Comparison of ENCODE assay signal across 9 cellular contexts in the genomic region with DNA sequence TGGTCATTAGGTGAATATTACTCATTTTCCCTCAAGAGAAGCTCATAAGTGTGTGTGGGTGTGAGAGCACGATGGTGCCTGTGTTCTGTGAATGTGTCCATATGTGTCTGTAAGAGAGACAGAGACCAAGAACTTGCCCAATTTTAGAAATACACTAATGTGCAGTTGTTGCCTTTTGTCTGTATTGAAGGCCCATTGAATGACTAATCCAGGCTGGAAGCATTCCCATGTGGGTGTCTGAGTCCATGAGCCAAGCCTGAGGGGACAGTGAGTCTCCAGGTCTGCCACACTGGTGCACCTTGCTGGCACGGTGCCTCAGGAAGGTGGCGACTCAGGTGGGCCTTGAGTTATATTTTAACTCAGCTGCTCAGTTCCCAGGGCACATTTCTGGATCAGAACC. TPM values are rescaled to one million over a fixed set of nuclear protein-coding genes. Genes with fewer than 3 reads are reported as not detected.
DNase-seq lines count a peak whose midpoint lies in the region; ATAC-seq and TF ChIP-seq lines count a peak whose summit lies in the region.
"Had no signal": no experiment of that assay in that cellular context is flagged by ENCODE, and none has a peak within 500 bp of the region (broad histone marks: within the 10 kb centered on the region; RNA-seq: fewer than 3 reads in every experiment).

No MANE protein-coding gene starts in this region.

- H3K9me3 ChIP-seq in SK-N-SH: no peaks in the 10 kb centered on the region

- POLR2A ChIA-PET in SK-N-SH (lab: Yijun Ruan, JAX): no interaction called here

- H3K27me3 Mint-ChIP-seq in mesothelial cell of epicardium (ENCODE audit: low read depth) (no peaks in the 10 kb centered on the region), glutamatergic neuron (ENCODE audit: unreplicated experiment) (no peaks in the 10 kb centered on the region)

- peaks cover 6% of the 10 kb centered on the region for H3K4me1 Mint-ChIP-seq in mesothelial cell of epicardium
- H3K4me1 Mint-ChIP-seq in glutamatergic neuron (ENCODE audit: low read depth, unreplicated experiment): no peaks in the 10 kb centered on the region

- H3K36me3 Mint-ChIP-seq in mesothelial cell of epicardium (peaks cover 9% of the 10 kb centered on the region), glutamatergic neuron (ENCODE audit: unreplicated experiment) (no peaks in the 10 kb centered on the region)

- peaks cover under 1% of the 10 kb centered on the region for H3F3A ChIP-seq in SK-N-SH (replicated peaks; ENCODE audit: insufficient read depth)

- H3K4me3 Mint-ChIP-seq in mesothelial cell of epicardium (no peak overlapping the region), glutamatergic neuron (ENCODE audit: unreplicated experiment) (no peak overlapping the region)

- TF ChIP-seq CTCF in AG10803 (conservative IDR thresholded peaks at IDR 0.05; ENCODE audit: low read length): no peak
- TF ChIP-seq CTCF in SK-N-SH (IDR thresholded peaks at IDR 0.05): no peak
- no peak for TF ChIP-seq CTCF in foreskin keratinocyte (conservative IDR thresholded peaks at IDR 0.05)
- no peak for TF ChIP-seq CTCF in mesothelial cell of epicardium (IDR thresholded peaks at IDR 0.05; ENCODE audit: unreplicated experiment)
- TF ChIP-seq CTCF in glutamatergic neuron (IDR thresholded peaks at IDR 0.05; ENCODE audit: partially characterized antibody, unreplicated experiment): no peak

- no peak overlapping the region for H3K4me2 ChIP-seq in SK-N-SH

- intact Hi-C loops in head of caudate nucleus (cut with DNase I): no loop called here

- H3K9me3 Mint-ChIP-seq in mesothelial cell of epicardium (no peaks in the 10 kb centered on the region), glutamatergic neuron (ENCODE audit: unreplicated experiment) (no peaks in the 10 kb centered on the region)

- no peaks in the 10 kb centered on the region for H3K79me2 ChIP-seq in SK-N-SH (ENCODE audit: insufficient read depth)

- H3K27ac Mint-ChIP-seq in mesothelial cell of epicardium (no peak overlapping the region), glutamatergic neuron (ENCODE audit: unreplicated experiment) (no peak overlapping the region)

- H3K4me1 ChIP-seq in SK-N-SH (ENCODE audit: control insufficient read depth in 1 of 2, insufficient read depth in 2 of 2, low read depth in 1 of 2, low read length in 1 of 2) (peaks cover 0 to 11% of the 10 kb centered on the region in 2 experiments; a peak in 1 of 4 replicates), foreskin keratinocyte (peaks cover 11% of the 10 kb centered on the region)

- H4K20me1 ChIP-seq in SK-N-SH (ENCODE audit: insufficient read depth): no peaks in the 10 kb centered on the region

- no peaks in the 10 kb centered on the region for H3K9me2 ChIP-seq in SK-N-SH

- DNase-seq in AG10803 (ENCODE audit: low read depth): peak; percentile 60
- DNase-seq in SK-N-SH: no peak
- DNase-seq in foreskin keratinocyte: peak in 1 of 2 donors; percentile 63
- no peak for DNase-seq in head of caudate nucleus
- DNase-seq in mesothelial cell of epicardium (ENCODE audit: low spot score in 2 of 2, unreplicated experiment in 2 of 2): no peak
- DNase-seq in OCI-M2 (lab: John Stamatoyannopoulos, UW; ENCODE audit: unreplicated experiment): no peak
- no peak for DNase-seq in glutamatergic neuron
- DNase-seq: NCI-H2227 treated with DMSO at 0.1 percent for 48 hours had no signal

- ATAC-seq in GM19455 (IDR thresholded peaks at IDR 0.05; ENCODE audit: unreplicated experiment) (peak; percentile 3), foreskin keratinocyte (peak; percentile 71)

- H3K27me3 ChIP-seq in SK-N-SH (ENCODE audit: insufficient read depth): no peaks in the 10 kb centered on the region
- no peaks in the 10 kb centered on the region for H3K27me3 ChIP-seq in foreskin keratinocyte

- no peak for TF ChIP-seq EP300 in SK-N-SH (IDR thresholded peaks at IDR 0.05; ENCODE audit: borderline replicate concordance in 1 of 2, low read depth in 1 of 2, low read length in 1 of 2)

- H3K9ac ChIP-seq in SK-N-SH: no peak overlapping the region

- H3K27ac ChIP-seq in SK-N-SH (ENCODE audit: low read depth in 2 of 2, low read length in 1 of 2) (no peak overlapping the region), foreskin keratinocyte (no peak overlapping the region)

- H3K4me3 ChIP-seq in AG10803 (ENCODE audit: low read length) (no peak overlapping the region), SK-N-SH (ENCODE audit: low read depth in 2 of 2, low read length in 1 of 2) (no peak overlapping the region)

- WGBS in SK-N-SH (ENCODE audit: low lambda C conversion rate): 73% methylated on average over 3 of the region's 3 CpGs

- H3K36me3 ChIP-seq in SK-N-SH (replicated peaks in 1 of 2; ENCODE audit: control insufficient read depth in 1 of 2, insufficient read depth in 2 of 2, low read length in 1 of 2): peaks cover 9 to 40% of the 10 kb centered on the region in 2 experiments

- CTCF ChIA-PET in SK-N-SH (lab: Yijun Ruan, JAX): interaction anchor here (1.4 kb wide), 1 partner anchor 124 kb away, joined by 3 read pairs; no protein-coding TSS in a partner anchor

- no peak overlapping the region for H2AFZ ChIP-seq in SK-N-SH (ENCODE audit: low read depth)

- TF ChIP-seq RAD21 in SK-N-SH (IDR thresholded peaks at IDR 0.05; ENCODE audit: low read length): no peak

TF ChIP-seq in SK-N-SH, 30 proteins besides CTCF, POLR2A, EP300 and RAD21:
- TF ChIP-seq NFIC (IDR thresholded peaks at IDR 0.05; ENCODE audit: borderline replicate concordance): peak; percentile 10; the same call in 1 of the 2 replicates
- TF ChIP-seq, protein P1, sequence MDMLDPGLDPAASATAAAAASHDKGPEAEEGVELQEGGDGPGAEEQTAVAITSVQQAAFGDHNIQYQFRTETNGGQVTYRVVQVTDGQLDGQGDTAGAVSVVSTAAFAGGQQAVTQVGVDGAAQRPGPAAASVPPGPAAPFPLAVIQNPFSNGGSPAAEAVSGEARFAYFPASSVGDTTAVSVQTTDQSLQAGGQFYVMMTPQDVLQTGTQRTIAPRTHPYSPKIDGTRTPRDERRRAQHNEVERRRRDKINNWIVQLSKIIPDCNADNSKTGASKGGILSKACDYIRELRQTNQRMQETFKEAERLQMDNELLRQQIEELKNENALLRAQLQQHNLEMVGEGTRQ (IDR thresholded peaks at IDR 0.05; ENCODE audit: borderline replicate concordance, low read depth, low read length): no peak
TF ChIP-seq in SK-N-SH: peak in this region for 1.

RNA-seq across cellular contexts. Expression of a gene that starts 25.5 kb away (rescaled TPM):
- polyA plus RNA-seq in SK-N-SH (2012; rRNA removed) (36.6 and 44.7 TPM in 2 replicates), foreskin keratinocyte (11.7 and 12.8 TPM in 2 replicates)
- 16.6 and 21.0 TPM in 2 replicates for polyA plus RNA-seq in SK-N-SH (2012; cell fraction: cytosol; rRNA removed)
- 212 and 236 TPM in 2 replicates for polyA plus RNA-seq in SK-N-SH (2012; cell fraction: nucleus; rRNA removed)
- total RNA-seq in foreskin keratinocyte (28.2 and 31.7 TPM in 2 replicates), mesothelial cell of epicardium (173 to 182 TPM (median 173 TPM) in 3 replicates), glutamatergic neuron (ENCODE audit: unreplicated experiment) (85.1 TPM)

RNA-seq across cellular contexts. Expression of a gene that starts 55.2 kb away (rescaled TPM):
- polyA plus RNA-seq in SK-N-SH (2012; rRNA removed) (18.6 and 23.8 TPM in 2 replicates), foreskin keratinocyte (7.4 and 8.0 TPM in 2 replicates)
- polyA plus RNA-seq in SK-N-SH (2012; cell fraction: cytosol; rRNA removed): 26.2 and 26.6 TPM in 2 replicates
- 12.4 and 12.8 TPM in 2 replicates for polyA plus RNA-seq in SK-N-SH (2012; cell fraction: nucleus; rRNA removed)
- total RNA-seq in foreskin keratinocyte (21.5 and 23.2 TPM in 2 replicates), mesothelial cell of epicardium (21.1 to 22.2 TPM (median 21.3 TPM) in 3 replicates), glutamatergic neuron (ENCODE audit: unreplicated experiment) (55.3 TPM)
